ENCODE assay signal across 12 cellular contexts in the genomic region with DNA sequence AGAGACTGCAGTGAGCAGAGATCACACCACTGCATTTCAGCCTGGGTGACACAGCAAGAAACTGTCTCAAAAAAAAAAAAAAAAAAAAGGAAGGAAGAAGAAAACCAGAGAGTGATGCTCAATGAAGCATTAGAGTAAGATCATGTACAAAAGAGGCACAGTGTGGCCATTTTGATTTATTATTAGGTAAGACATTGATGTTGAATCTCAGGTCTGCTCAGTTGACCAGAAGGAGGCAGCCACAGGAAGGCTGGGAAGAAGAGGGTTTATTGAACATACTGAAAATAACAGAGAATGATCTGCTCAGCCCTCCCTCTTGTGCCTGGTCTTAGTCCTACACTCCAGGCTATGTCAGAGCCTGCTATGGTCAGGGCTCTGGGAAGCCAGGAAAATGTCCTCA. TPM values are rescaled to one million over a fixed set of nuclear protein-coding genes. Genes with fewer than 3 reads are reported as not detected.
A peak's percentile ranks its signal among the peaks of the same experiment; 100 is the strongest.
DNase-seq lines count a peak whose midpoint lies in the region; ATAC-seq and TF ChIP-seq lines count a peak whose summit lies in the region.
"Had no signal": no experiment of that assay in that cellular context is flagged by ENCODE, and none has a peak within 500 bp of the region (broad histone marks: within the 10 kb centered on the region; RNA-seq: fewer than 3 reads in every experiment).

No MANE protein-coding gene starts in this region.

- peak; percentile 72 for ATAC-seq in GM23338
- no peak for ATAC-seq in GM19023 (IDR thresholded peaks at IDR 0.05; ENCODE audit: unreplicated experiment)
- ATAC-seq in HG02763 (IDR thresholded peaks at IDR 0.05; ENCODE audit: unreplicated experiment) = no peak
- no peak for ATAC-seq in GM19455 (IDR thresholded peaks at IDR 0.05; ENCODE audit: unreplicated experiment)

- intact Hi-C loops in activated CD4-positive, alpha-beta T cell treated with anti-CD3 and anti-CD28 coated beads, Interleukin-2, amount 10 ng/mL, durations not matched to agents 24 days and 14 days (cut with micrococcal nuclease) = no loop called here

- no peaks in the 10 kb centered on the region for H3K27me3 ChIP-seq in BLaER1 treated with 17β-estradiol and CSF1 and Interleukin-3, amounts not matched to agents 10 nM and 100 nM
- no peaks in the 10 kb centered on the region for H3K27me3 ChIP-seq in GM23338 (ENCODE audit: insufficient read depth)
- H3K27me3 ChIP-seq: transverse colon had no signal

- H4K20me1 ChIP-seq in BLaER1 treated with 17β-estradiol and CSF1 and Interleukin-3, amounts not matched to agents 10 nM and 100 nM = no peaks in the 10 kb centered on the region; a peak in 1 of 22 replicates
- H4K20me1 ChIP-seq in GM23338 (replicated peaks; ENCODE audit: insufficient read depth) = no peaks in the 10 kb centered on the region

- H2AFZ ChIP-seq in GM23338 = no peak overlapping the region

- H3K79me2 ChIP-seq in GM23338 (replicated peaks; ENCODE audit: insufficient read depth) = no peaks in the 10 kb centered on the region

- H3K27ac ChIP-seq in BLaER1 treated with 17β-estradiol and CSF1 and Interleukin-3, amounts not matched to agents 10 nM and 100 nM = peak overlapping the region in 9 of 11 experiments; percentile 33 to 76 (median 58); a peak in 17 of 22 replicates
- no peak overlapping the region for H3K27ac ChIP-seq in GM23338 (ENCODE audit: low read depth)
- H3K27ac ChIP-seq: transverse colon had no signal

- no peaks in the 10 kb centered on the region for H3K27me3 Mint-ChIP-seq in GM23338 (ENCODE audit: insufficient read depth, low read depth, poor library complexity)
- H3K27me3 Mint-ChIP-seq in activated CD4-positive, alpha-beta T cell treated with anti-CD3 and anti-CD28 coated beads, Interleukin-2, amount 10 ng/mL, durations not matched to agents 24 days and 14 days = peaks cover 9% of the 10 kb centered on the region

- peak overlapping the region; percentile 29 to 84 (median 57) for H3K4me2 ChIP-seq in BLaER1 treated with 17β-estradiol and CSF1 and Interleukin-3, amounts not matched to agents 10 nM and 100 nM
- no peak overlapping the region for H3K4me2 ChIP-seq in GM23338

- H3K4me3 ChIP-seq in BLaER1 treated with 17β-estradiol and CSF1 and Interleukin-3, amounts not matched to agents 10 nM and 100 nM = no peak overlapping the region
- H3K4me3 ChIP-seq in GM23338 = no peak overlapping the region
- H3K4me3 ChIP-seq in foreskin fibroblast (ENCODE audit: low read depth in 1 of 2, low read length in 2 of 2) = no peak overlapping the region
- H3K4me3 ChIP-seq: transverse colon had no signal

- TF ChIP-seq CTCF in GM23338 (conservative IDR thresholded peaks at IDR 0.05; ENCODE audit: low read depth in 2 of 2) (peak; percentile 9 to 32; a peak in 2 of 4 replicates), foreskin fibroblast (IDR thresholded peaks at IDR 0.05; ENCODE audit: low read depth, low read length) (peak; percentile 19)

- peaks cover 0 to 4% (median 0%) of the 10 kb centered on the region in 11 experiments; a peak in 1 of 22 replicates for H3K9me3 ChIP-seq in BLaER1 treated with 17β-estradiol and CSF1 and Interleukin-3, amounts not matched to agents 10 nM and 100 nM (replicated peaks in 1 of 11)
- H3K9me3 ChIP-seq: transverse colon had no signal

- no peaks in the 10 kb centered on the region for H3K36me3 ChIP-seq in BLaER1 treated with 17β-estradiol and CSF1 and Interleukin-3, amounts not matched to agents 10 nM and 100 nM
- no peaks in the 10 kb centered on the region for H3K36me3 ChIP-seq in GM23338 (ENCODE audit: insufficient read depth)

- peak; percentile 28 for DNase-seq in GM23338 (ENCODE audit: low spot score)
- DNase-seq in foreskin fibroblast = peak in 1 of 2 donors; percentile 33
- no peak for DNase-seq in activated CD4-positive, alpha-beta T cell treated with anti-CD3 and anti-CD28 coated beads, Interleukin-2, amount 10 ng/mL, durations not matched to agents 24 days and 14 days
- DNase-seq: activated effector memory CD4-positive, alpha-beta T cell treated with Interleukin-2 at 50 U/mL for 16 hours; CD4-positive, alpha-beta memory T cell; NCI-H1417 treated with DMSO at 0.1 percent for 48 hours; transverse colon had no signal

- H3F3A ChIP-seq in GM23338 (replicated peaks; ENCODE audit: low read depth) = no peaks in the 10 kb centered on the region

- no peaks in the 10 kb centered on the region for H3K36me3 Mint-ChIP-seq in GM23338 (ENCODE audit: low read depth)
- H3K36me3 Mint-ChIP-seq in activated CD4-positive, alpha-beta T cell treated with anti-CD3 and anti-CD28 coated beads, Interleukin-2, amount 10 ng/mL, durations not matched to agents 24 days and 14 days (ENCODE audit: low read depth) = no peaks in the 10 kb centered on the region
- H3K36me3 Mint-ChIP-seq: CD4-positive, alpha-beta memory T cell had no signal

- peaks cover 18% of the 10 kb centered on the region for H3K4me1 Mint-ChIP-seq in GM23338
- no peaks in the 10 kb centered on the region for H3K4me1 Mint-ChIP-seq in activated CD4-positive, alpha-beta T cell treated with anti-CD3 and anti-CD28 coated beads, Interleukin-2, amount 10 ng/mL, durations not matched to agents 24 days and 14 days
- H3K4me1 Mint-ChIP-seq: CD4-positive, alpha-beta memory T cell had no signal

- peak overlapping the region in 1 of 11 experiments; percentile 51; a peak in 2 of 22 replicates for H3K9ac ChIP-seq in BLaER1 treated with 17β-estradiol and CSF1 and Interleukin-3, amounts not matched to agents 10 nM and 100 nM

- TF ChIP-seq POLR2A in Raji (IDR thresholded peaks at IDR 0.05; ENCODE audit: insufficient read depth, low read depth, low read length) = 0 out of 2 replicates have a peak, but pooled peaks have one; percentile 29

- no peaks in the 10 kb centered on the region; the same call in 1 of the 2 replicates for H3K9me2 ChIP-seq in GM23338 (ENCODE audit: insufficient read depth)

- H3K4me3 Mint-ChIP-seq in GM23338 = no peak overlapping the region; the same call in 2 of the 3 replicates
- no peak overlapping the region for H3K4me3 Mint-ChIP-seq in activated CD4-positive, alpha-beta T cell treated with anti-CD3 and anti-CD28 coated beads, Interleukin-2, amount 10 ng/mL, durations not matched to agents 24 days and 14 days
- H3K4me3 Mint-ChIP-seq: CD4-positive, alpha-beta memory T cell had no signal

- H3K27ac Mint-ChIP-seq in GM23338 = no peak overlapping the region
- H3K27ac Mint-ChIP-seq in activated CD4-positive, alpha-beta T cell treated with anti-CD3 and anti-CD28 coated beads, Interleukin-2, amount 10 ng/mL, durations not matched to agents 24 days and 14 days = no peak overlapping the region
- H3K27ac Mint-ChIP-seq: CD4-positive, alpha-beta memory T cell had no signal

- H3K9me3 Mint-ChIP-seq in GM23338 = no peaks in the 10 kb centered on the region
- H3K9me3 Mint-ChIP-seq in activated CD4-positive, alpha-beta T cell treated with anti-CD3 and anti-CD28 coated beads, Interleukin-2, amount 10 ng/mL, durations not matched to agents 24 days and 14 days = no peaks in the 10 kb centered on the region
- H3K9me3 Mint-ChIP-seq: CD4-positive, alpha-beta memory T cell had no signal

- peaks cover 31 to 64% (median 52%) of the 10 kb centered on the region in 10 experiments for H3K4me1 ChIP-seq in BLaER1 treated with 17β-estradiol and CSF1 and Interleukin-3, amounts not matched to agents 10 nM and 100 nM
- peaks cover 14% of the 10 kb centered on the region for H3K4me1 ChIP-seq in GM23338 (ENCODE audit: insufficient read depth)
- H3K4me1 ChIP-seq: transverse colon had no signal

TF ChIP-seq in GM23338, 12 proteins besides CTCF, POLR2A, EP300 and RAD21:
- TF ChIP-seq ZNF114 (CRISPR knock-in tag; IDR thresholded peaks at IDR 0.05) (no peak), ZNF331 (CRISPR knock-in tag; IDR thresholded peaks at IDR 0.05; ENCODE audit: low read depth) (no peak), EZH2 (IDR thresholded peaks at IDR 0.05; ENCODE audit: low read depth, unreplicated experiment) (no peak)

RNA-seq across cellular contexts. Expression of a gene that starts 15.6 kb away (rescaled TPM):
- 2.6 and 4.4 TPM in 2 replicates for total RNA-seq in GM23338 (2014; rRNA removed; shearing (Covaris generic))
- 4.1 and 4.5 TPM in 2 replicates for polyA plus RNA-seq in GM23338 (2016; fragmentation: Nextera tagmentation; extraction: Ambion mirVana)
- total RNA-seq in activated CD4-positive, alpha-beta T cell treated with anti-CD3 and anti-CD28 coated beads, Interleukin-2, amount 10 ng/mL, durations not matched to agents 24 days and 14 days = 1.3 and 2.1 TPM in 2 replicates

RNA-seq across cellular contexts. Expression of a gene that starts 55.1 kb away (rescaled TPM):
- 19.8 and 27.9 TPM in 2 replicates for total RNA-seq in GM23338 (2014; rRNA removed; shearing (Covaris generic))
- polyA plus RNA-seq in GM23338 (2016; fragmentation: Nextera tagmentation; extraction: Ambion mirVana) = 2.8 and 4.0 TPM in 2 replicates
- total RNA-seq in activated CD4-positive, alpha-beta T cell treated with anti-CD3 and anti-CD28 coated beads, Interleukin-2, amount 10 ng/mL, durations not matched to agents 24 days and 14 days = not detected in 2 replicates
- total RNA-seq: CD4-positive, alpha-beta memory T cell had no signal
- polyA plus RNA-seq: CD4-positive, alpha-beta memory T cell had no signal

Comparison
In these comparisons a context has a peak if more than half of its experiments do, and no peak if none do; other contexts are left out.
1. RNA of a gene that starts 55.1 kb away (total RNA-seq): 19.8 to 27.9 TPM in GM23338; not detected in activated CD4-positive, alpha-beta T cell treated with anti-CD3 and anti-CD28 coated beads, Interleukin-2, amount 10 ng/mL, durations not matched to agents 24 days and 14 days; every median in the first group is over 10 times any median in the second.